Comparison of ENCODE assay signal across 9 cellular contexts in the genomic region with DNA sequence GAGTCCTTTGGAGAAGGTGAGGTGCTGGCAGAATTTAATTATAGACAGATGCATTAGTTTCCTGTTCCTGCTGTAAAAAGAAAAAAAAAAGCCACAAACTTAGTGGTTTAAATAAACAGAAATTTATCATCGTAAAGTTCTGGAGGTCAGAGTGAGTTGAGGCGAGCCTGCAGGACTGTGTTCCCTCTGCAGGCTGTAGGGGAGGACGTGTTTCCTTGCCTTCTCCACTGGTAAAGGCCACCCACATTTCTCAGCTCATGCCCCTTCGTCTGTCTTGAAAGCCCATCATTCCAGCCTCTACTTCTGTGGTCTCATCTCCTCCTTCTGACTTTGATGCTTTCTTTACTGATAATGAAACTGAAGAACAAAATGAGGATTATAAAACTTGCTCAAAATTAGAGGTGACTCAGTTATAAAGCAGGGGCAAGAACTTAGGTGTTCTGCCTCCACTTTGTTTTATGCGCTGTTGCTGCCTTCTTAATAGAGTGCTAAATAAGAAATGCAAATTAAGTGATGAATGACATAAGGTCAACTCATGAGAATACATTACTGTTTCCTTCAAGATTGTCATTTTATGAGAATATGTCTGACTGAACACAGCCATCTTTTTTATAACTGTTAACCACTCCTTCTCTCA.
DNase-seq lines count a peak whose midpoint lies in the region; ATAC-seq and TF ChIP-seq lines count a peak whose summit lies in the region.
"Had no signal": no experiment of that assay in that cellular context is flagged by ENCODE, and none has a peak within 500 bp of the region (broad histone marks: within the 10 kb centered on the region; RNA-seq: fewer than 3 reads in every experiment).

No MANE protein-coding gene starts in this region.

- no peak for TF ChIP-seq RAD21 in IMR-90 (IDR thresholded peaks at IDR 0.05; ENCODE audit: low read length)

- peak overlapping the region in 1 of 2 experiments; percentile 59; a peak in 1 of 4 replicates for H4K8ac ChIP-seq in IMR-90 (ENCODE audit: low read depth in 2 of 2, low read length in 2 of 2)

- no peaks in the 10 kb centered on the region for H3K9me1 ChIP-seq in IMR-90 (ENCODE audit: insufficient read depth, low read length)

- peak overlapping the region; percentile 81; the same call in 1 of the 2 replicates for H3K23ac ChIP-seq in IMR-90 (ENCODE audit: low read depth, low read length)

- H3K27ac ChIP-seq in CD8-positive, alpha-beta memory T cell (ENCODE audit: low read depth, low read length): no peak overlapping the region
- no peak overlapping the region for H3K27ac ChIP-seq in IMR-90 (ENCODE audit: insufficient read depth, low read length)
- H3K27ac ChIP-seq in naive thymus-derived CD4-positive, alpha-beta T cell (ENCODE audit: low read depth, low read length): peak overlapping the region; percentile 39
- H3K27ac ChIP-seq in tibial nerve: no peak overlapping the region

- no peak overlapping the region for H3K18ac ChIP-seq in IMR-90 (ENCODE audit: low read depth, low read length)

- H3K27me3 ChIP-seq in CD8-positive, alpha-beta memory T cell (ENCODE audit: insufficient read depth, low read length, poor library complexity, severe bottlenecking): no peaks in the 10 kb centered on the region
- H3K27me3 ChIP-seq in IMR-90 (ENCODE audit: control insufficient read depth, insufficient read depth, low read length) (no peaks in the 10 kb centered on the region), tibial nerve (no peaks in the 10 kb centered on the region)
- H3K27me3 ChIP-seq in naive thymus-derived CD4-positive, alpha-beta T cell (ENCODE audit: control insufficient read depth in 2 of 2, insufficient read depth in 2 of 2, low read length in 2 of 2): no peaks in the 10 kb centered on the region

- H2BK120ac ChIP-seq in IMR-90 (ENCODE audit: low read depth, low read length): no peak overlapping the region

- H3K4ac ChIP-seq in IMR-90 (ENCODE audit: low read depth, low read length): peak overlapping the region; percentile 59; the same call in 1 of the 2 replicates

- H3K4me3 Mint-ChIP-seq in CD8-positive, alpha-beta memory T cell: peak overlapping the region in 6 of 7 donors; percentile 31 to 80 (median 54)
- no peak overlapping the region for H3K4me3 Mint-ChIP-seq in activated naive CD4-positive, alpha-beta T cell treated with anti-CD3 and anti-CD28 coated beads, Interleukin-2, amount 10 ng/mL, durations not matched to agents 7 days and 5 days
- peak overlapping the region in 9 of 10 donors; percentile 4 to 75 (median 58) for H3K4me3 Mint-ChIP-seq in naive thymus-derived CD4-positive, alpha-beta T cell

- H3K4me1 ChIP-seq in CD8-positive, alpha-beta memory T cell (ENCODE audit: insufficient read depth, low read length): peaks cover 15% of the 10 kb centered on the region
- H3K4me1 ChIP-seq in IMR-90 (ENCODE audit: control insufficient read depth, insufficient read depth, low read length): peaks cover 6% of the 10 kb centered on the region
- H3K4me1 ChIP-seq in naive thymus-derived CD4-positive, alpha-beta T cell (ENCODE audit: control insufficient read depth in 2 of 2, insufficient read depth in 2 of 2, low read length in 2 of 2): peaks cover 12 to 16% of the 10 kb centered on the region in 2 donors
- H3K4me1 ChIP-seq in tibial nerve: peaks cover 0 to 44% (median 3%) of the 10 kb centered on the region in 4 donors

- H4K20me1 ChIP-seq in IMR-90 (ENCODE audit: insufficient read depth, low read length): no peaks in the 10 kb centered on the region; the same call in 1 of the 2 replicates

- intact Hi-C loops in IMR-90 (cut with micrococcal nuclease): loop anchor here (1.0 kb wide), 1 partner anchor 142 kb away; no protein-coding TSS in a partner anchor
- intact Hi-C loops in naive thymus-derived CD4-positive, alpha-beta T cell (cut with micrococcal nuclease): loop anchor here (2.0 to 10.0 kb wide), 3 partner anchors 46 to 1149 kb away; no protein-coding TSS in a partner anchor

- peak overlapping the region; percentile 32; the same call in 1 of the 2 replicates for H4K91ac ChIP-seq in IMR-90 (ENCODE audit: insufficient read depth, low read depth, low read length)

- no peak overlapping the region for H4K5ac ChIP-seq in IMR-90 (ENCODE audit: low read depth, low read length)

- H3K4me2 ChIP-seq in IMR-90 (ENCODE audit: low read depth, low read length): peak overlapping the region; percentile 72

- in situ Hi-C loops in IMR-90 (cut with MboI; ENCODE audit: low sequenced_read_pairs): loop anchor here (25.0 kb wide), 5 partner anchors 266 to 1016 kb away; no protein-coding TSS in a partner anchor

- no peaks in the 10 kb centered on the region for H3K9me3 ChIP-seq in CD8-positive, alpha-beta memory T cell (ENCODE audit: low read length)
- no peaks in the 10 kb centered on the region for H3K9me3 ChIP-seq in IMR-90 (ENCODE audit: control insufficient read depth, insufficient read depth, low read length)
- no peaks in the 10 kb centered on the region for H3K9me3 ChIP-seq in naive thymus-derived CD4-positive, alpha-beta T cell (ENCODE audit: control insufficient read depth in 2 of 3, low read length in 3 of 3)
- H3K9me3 ChIP-seq in tibial nerve: no peaks in the 10 kb centered on the region

- peaks cover 26 to 47% (median 43%) of the 10 kb centered on the region in 3 donors for H3K4me1 Mint-ChIP-seq in CD8-positive, alpha-beta memory T cell
- H3K4me1 Mint-ChIP-seq in activated naive CD4-positive, alpha-beta T cell treated with anti-CD3 and anti-CD28 coated beads, Interleukin-2, amount 10 ng/mL, durations not matched to agents 7 days and 5 days: peaks cover 45% of the 10 kb centered on the region
- H3K4me1 Mint-ChIP-seq in naive thymus-derived CD4-positive, alpha-beta T cell: peaks cover 17 to 53% (median 43%) of the 10 kb centered on the region in 7 donors

- no peaks in the 10 kb centered on the region for H3K9me3 Mint-ChIP-seq in CD8-positive, alpha-beta memory T cell
- no peaks in the 10 kb centered on the region for H3K9me3 Mint-ChIP-seq in activated naive CD4-positive, alpha-beta T cell treated with anti-CD3 and anti-CD28 coated beads, Interleukin-2, amount 10 ng/mL, durations not matched to agents 7 days and 5 days
- H3K9me3 Mint-ChIP-seq in naive thymus-derived CD4-positive, alpha-beta T cell: no peaks in the 10 kb centered on the region

- H2AFZ ChIP-seq in IMR-90 (replicated peaks; ENCODE audit: low read length, poor library complexity): peak overlapping the region; percentile 56

- H2AK5ac ChIP-seq in IMR-90 (ENCODE audit: low read depth, low read length): peak overlapping the region; percentile 71

- H2BK20ac ChIP-seq in IMR-90 (ENCODE audit: low read depth, low read length): peak overlapping the region; percentile 29; the same call in 1 of the 2 replicates

- no TSS peak for BruUV-seq in IMR-90 (replicated peaks; lab: Mats Ljungman, UMichigan)

- no peak overlapping the region for H3K9ac ChIP-seq in IMR-90 (ENCODE audit: low read depth, low read length)

- POLR2A ChIA-PET in CD8-positive, alpha-beta memory T cell (lab: Charles Lee): interaction anchor here (0.9 kb wide), 1 partner anchor 142 kb away, joined by 4 read pairs; no protein-coding TSS in a partner anchor
- POLR2A ChIA-PET in IMR-90 (lab: Charles Lee; ENCODE audit: unreplicated experiment): no interaction called here
- POLR2A ChIA-PET in naive thymus-derived CD4-positive, alpha-beta T cell (lab: Charles Lee): interaction anchor here (6.5 kb wide), 1 partner anchor 143 kb away, joined by 25 read pairs; the partner anchor contains the start of gene STIM2

- H3K79me1 ChIP-seq in IMR-90 (ENCODE audit: low read depth in 1 of 2, low read length in 2 of 2): no peaks in the 10 kb centered on the region

- no CpG with 5 or more reads among the region's 5 CpGs for WGBS in IMR-90 (ENCODE audit: extremely low coverage in 2 of 2, insufficient read length in 1 of 2), 2 experiments
- 51 to 58% methylated on average over 5 of the region's 5 CpGs for WGBS in tibial nerve, 2 donors

- H2AK9ac ChIP-seq in IMR-90 (replicated peaks; ENCODE audit: low read depth, low read length, poor library complexity): no peak overlapping the region

- no peak for TF ChIP-seq EP300 in tibial nerve (IDR thresholded peaks at IDR 0.05)

- no peak for DNase-seq in CD8-positive, alpha-beta memory T cell
- DNase-seq in IMR-90 (peak; percentile 59), tibial nerve (ENCODE audit: low spot score in 2 of 2) (no peak), NCI-H2107 (lab: John Stamatoyannopoulos, UW) (no peak), NCI-H1105 (lab: John Stamatoyannopoulos, UW) (no peak)
- DNase-seq in activated naive CD4-positive, alpha-beta T cell treated with anti-CD3 and anti-CD28 coated beads, Interleukin-2, amount 10 ng/mL, durations not matched to agents 7 days and 5 days: peak; percentile 25
- DNase-seq in naive thymus-derived CD4-positive, alpha-beta T cell: peak in 2 of 9 donors; percentile 9 to 28
- DNase-seq: DMS79 treated with DMSO at 0.1 percent for 48 hours had no signal

- CTCF ChIA-PET in CD8-positive, alpha-beta memory T cell (lab: Charles Lee): interaction anchor here (1.2 kb wide), 1 partner anchor 216 kb away, joined by 4 read pairs; no protein-coding TSS in a partner anchor
- CTCF ChIA-PET in IMR-90 (lab: Yijun Ruan, JAX): interaction anchor here (0.7 to 1.6 kb wide), 2 partner anchors 137 to 548 kb away, joined by 3 read pairs; no protein-coding TSS in a partner anchor
- CTCF ChIA-PET in activated naive CD4-positive, alpha-beta T cell treated with anti-CD3 and anti-CD28 coated beads, Interleukin-2, amount 10 ng/mL, durations not matched to agents 7 days and 5 days (lab: Charles Lee): interaction anchor here (1.1 kb wide), 1 partner anchor 119 kb away, joined by 3 read pairs; no protein-coding TSS in a partner anchor
- CTCF ChIA-PET in naive thymus-derived CD4-positive, alpha-beta T cell (lab: Charles Lee): no interaction called here

- H3K27ac Mint-ChIP-seq in CD8-positive, alpha-beta memory T cell: peak overlapping the region; percentile 19 to 87 (median 78)
- peak overlapping the region; percentile 74 for H3K27ac Mint-ChIP-seq in activated naive CD4-positive, alpha-beta T cell treated with anti-CD3 and anti-CD28 coated beads, Interleukin-2, amount 10 ng/mL, durations not matched to agents 7 days and 5 days
- peak overlapping the region; percentile 25 to 94 (median 85) for H3K27ac Mint-ChIP-seq in naive thymus-derived CD4-positive, alpha-beta T cell

- no peak overlapping the region for H3K56ac ChIP-seq in IMR-90 (ENCODE audit: extremely low read depth, insufficient read depth, low read length)

- H3K36me3 ChIP-seq in CD8-positive, alpha-beta memory T cell (ENCODE audit: insufficient read depth, low read length): peaks cover 8% of the 10 kb centered on the region
- peaks cover under 1% of the 10 kb centered on the region; the same call in 1 of the 2 replicates for H3K36me3 ChIP-seq in IMR-90 (ENCODE audit: control insufficient read depth, insufficient read depth, low read length)
- no peaks in the 10 kb centered on the region for H3K36me3 ChIP-seq in naive thymus-derived CD4-positive, alpha-beta T cell (ENCODE audit: control insufficient read depth in 2 of 3, insufficient read depth in 3 of 3, low read length in 3 of 3)
- H3K36me3 ChIP-seq in tibial nerve: no peaks in the 10 kb centered on the region

- no peak overlapping the region for H2BK5ac ChIP-seq in IMR-90 (ENCODE audit: low read depth, low read length, poor library complexity, severe bottlenecking)

- peaks cover 0 to 46% (median 5%) of the 10 kb centered on the region in 3 donors for H3K36me3 Mint-ChIP-seq in CD8-positive, alpha-beta memory T cell
- peaks cover 31% of the 10 kb centered on the region for H3K36me3 Mint-ChIP-seq in activated naive CD4-positive, alpha-beta T cell treated with anti-CD3 and anti-CD28 coated beads, Interleukin-2, amount 10 ng/mL, durations not matched to agents 7 days and 5 days
- peaks cover 0 to 11% (median 0%) of the 10 kb centered on the region in 5 donors for H3K36me3 Mint-ChIP-seq in naive thymus-derived CD4-positive, alpha-beta T cell

- H3K14ac ChIP-seq in IMR-90 (replicated peaks; ENCODE audit: low read depth, low read length): peak overlapping the region; percentile 61; the same call in 1 of the 2 replicates

- TF ChIP-seq CTCF in IMR-90 (conservative IDR thresholded peaks at IDR 0.05; ENCODE audit: low read depth, low read length) (no peak), tibial nerve (IDR thresholded peaks at IDR 0.05) (no peak)

- H3K4me3 ChIP-seq in CD8-positive, alpha-beta memory T cell (ENCODE audit: low read length): no peak overlapping the region
- H3K4me3 ChIP-seq in IMR-90 (ENCODE audit: insufficient read depth, low read depth, low read length) (no peak overlapping the region), tibial nerve (no peak overlapping the region)
- no peak overlapping the region for H3K4me3 ChIP-seq in naive thymus-derived CD4-positive, alpha-beta T cell (ENCODE audit: low read length)

- ATAC-seq in IMR-90 (ENCODE audit: low read depth) (peak; percentile 58), GM18868 (IDR thresholded peaks at IDR 0.05; ENCODE audit: unreplicated experiment) (no peak)
- peak; percentile 38 for ATAC-seq in naive thymus-derived CD4-positive, alpha-beta T cell

- H2BK15ac ChIP-seq in IMR-90 (ENCODE audit: low read depth, low read length): no peak overlapping the region

- TF ChIP-seq POLR2A in IMR-90 (IDR thresholded peaks at IDR 0.05; ENCODE audit: low read depth, low read length): no peak
- no peak for TF ChIP-seq POLR2A in tibial nerve (IDR thresholded peaks at IDR 0.05)

- peaks cover 0 to 1% of the 10 kb centered on the region in 2 donors for H3K27me3 Mint-ChIP-seq in CD8-positive, alpha-beta memory T cell
- no peaks in the 10 kb centered on the region for H3K27me3 Mint-ChIP-seq in activated naive CD4-positive, alpha-beta T cell treated with anti-CD3 and anti-CD28 coated beads, Interleukin-2, amount 10 ng/mL, durations not matched to agents 7 days and 5 days
- no peaks in the 10 kb centered on the region for H3K27me3 Mint-ChIP-seq in naive thymus-derived CD4-positive, alpha-beta T cell

- dilution Hi-C loops in IMR-90 (cut with HindIII; ENCODE audit: low sequenced_read_pairs, unreplicated experiment): no loop called here

Comparison
In these comparisons a context has a peak if more than half of its experiments do, and no peak if none do; other contexts are left out.
1. DNase-seq: peak in IMR-90 (single experiment) and activated naive CD4-positive, alpha-beta T cell treated with anti-CD3 and anti-CD28 coated beads, Interleukin-2, amount 10 ng/mL, durations not matched to agents 7 days and 5 days (single experiment); none in CD8-positive, alpha-beta memory T cell (0 of 5), tibial nerve (0 of 2), NCI-H2107 (single experiment) and NCI-H1105 (single experiment).
2. Peak in every context shown above with its lines, with median percentiles within 50 percentile points of each other: H3K27ac Mint-ChIP-seq.